1 cellular context compared by ENCODE assay signal in the genomic region with DNA sequence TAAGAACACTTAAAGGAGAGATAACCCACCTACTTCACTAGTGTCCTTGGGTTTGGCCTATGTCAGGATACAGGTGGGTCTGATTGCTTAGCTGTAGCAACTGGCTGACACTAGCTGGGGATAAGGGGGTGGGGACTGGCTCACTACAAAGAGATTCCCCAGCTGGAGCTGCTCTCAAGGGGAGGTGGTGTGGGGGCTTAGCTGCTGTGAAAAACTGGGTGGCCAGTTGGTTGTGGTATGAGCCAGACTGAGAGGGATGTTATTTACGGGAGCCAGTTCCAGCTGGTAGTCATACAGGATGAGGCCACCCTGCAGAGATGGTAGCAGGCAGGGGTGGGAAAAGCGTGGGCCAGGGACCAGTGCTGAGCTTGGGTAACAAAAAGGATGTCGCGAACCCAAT.
TF ChIP-seq lines count a peak whose summit lies in the region.

No MANE protein-coding gene starts in this region.

TF ChIP-seq in GM23338, 12 proteins besides CTCF, POLR2A, EP300 and RAD21 (continued from another document):
- TF ChIP-seq REST (IDR thresholded peaks at IDR 0.05; ENCODE audit: unreplicated experiment) (no peak), CREB1 (CRISPR knock-in tag; IDR thresholded peaks at IDR 0.05; ENCODE audit: low read depth) (no peak), EZH2phosphoT487 (IDR thresholded peaks at IDR 0.05; ENCODE audit: unreplicated experiment) (no peak)
TF ChIP-seq in GM23338: peak in this region for 0.
